ENCODE assay signal across 13 cellular contexts in genomic region chr19:38037151-38037611, GRCh38.
DNase-seq lines count a peak whose midpoint lies in the region; ATAC-seq and TF ChIP-seq lines count a peak whose summit lies in the region.
"Had no signal": no experiment of that assay in that cellular context is flagged by ENCODE, and none has a peak within 500 bp of the region (broad histone marks: within the 10 kb centered on the region; RNA-seq: fewer than 3 reads in every experiment).

No MANE protein-coding gene starts in this region.

- no peaks in the 10 kb centered on the region for H3K36me3 ChIP-seq in body of pancreas (replicated peaks in 1 of 2; ENCODE audit: insufficient read depth in 1 of 2, low read depth in 2 of 2)
- H3K36me3 ChIP-seq: esophagus muscularis mucosa, stomach had no signal

- intact Hi-C loops in body of pancreas (cut with DNase I): no loop called here

- no peaks in the 10 kb centered on the region for H3K27me3 ChIP-seq in body of pancreas
- H3K27me3 ChIP-seq: esophagus muscularis mucosa, stomach had no signal

- H3K27ac Mint-ChIP-seq in osteocyte (ENCODE audit: unreplicated experiment): peak overlapping the region; percentile 24

- H3K27ac ChIP-seq in body of pancreas: peak overlapping the region in 1 of 4 donors; percentile 19
- H3K27ac ChIP-seq: esophagus muscularis mucosa, stomach had no signal

- no peaks in the 10 kb centered on the region for H3K9me3 ChIP-seq in body of pancreas
- H3K9me3 ChIP-seq: esophagus muscularis mucosa, stomach had no signal

- peaks cover 25% of the 10 kb centered on the region for H3K4me1 ChIP-seq in body of pancreas

- H3K9me3 Mint-ChIP-seq in osteocyte (ENCODE audit: unreplicated experiment): peaks cover 5% of the 10 kb centered on the region

- DNase-seq in NCI-H146 (lab: John Stamatoyannopoulos, UW): peak; percentile 40
- no peak for DNase-seq in NCI-H146 treated with DMSO at 0.1 percent for 48 hours (lab: John Stamatoyannopoulos, UW; ENCODE audit: unreplicated experiment)
- DNase-seq in NCI-H2107 (lab: John Stamatoyannopoulos, UW): peak; percentile 34
- peak in 3 of 4 donors; percentile 46 to 69 (median 57) for DNase-seq in body of pancreas
- DNase-seq in osteocyte (ENCODE audit: extremely low spot score, unreplicated experiment): no peak
- DNase-seq: central memory CD4-positive, alpha-beta T cell; stimulated activated CD4-positive, alpha-beta T cell treated with anti-CD3 and anti-CD28 coated beads, Interleukin-1b, Interleukin-23, amount 100 ng/mL, for 48 hours; stomach had no signal

- H3K4me3 ChIP-seq in body of pancreas: no peak overlapping the region
- H3K4me3 ChIP-seq: A549, esophagus muscularis mucosa, stomach had no signal

- H3K4me3 Mint-ChIP-seq in osteocyte (ENCODE audit: unreplicated experiment): no peak overlapping the region

- WGBS in body of pancreas, 2 donors: 51 to 59% methylated on average over 11 of the region's 11 CpGs

- TF ChIP-seq CTCF in body of pancreas (IDR thresholded peaks at IDR 0.05) (no peak), osteocyte (IDR thresholded peaks at IDR 0.05) (no peak)

- H3K36me3 Mint-ChIP-seq in osteocyte (ENCODE audit: unreplicated experiment): peaks cover 3% of the 10 kb centered on the region

- peak; percentile 43 for ATAC-seq in body of pancreas
- ATAC-seq in SK-N-SH treated with all-trans-retinoic acid at 6 μM for 48 hours: no peak
- ATAC-seq in HG03432 (IDR thresholded peaks at IDR 0.05; ENCODE audit: unreplicated experiment): no peak
- ATAC-seq in HG02973 (IDR thresholded peaks at IDR 0.05; ENCODE audit: unreplicated experiment): no peak

- no peaks in the 10 kb centered on the region for H3K27me3 Mint-ChIP-seq in osteocyte (ENCODE audit: unreplicated experiment)

- peaks cover 52% of the 10 kb centered on the region for H3K4me1 Mint-ChIP-seq in osteocyte (ENCODE audit: unreplicated experiment)

- TF ChIP-seq POLR2A in body of pancreas (IDR thresholded peaks at IDR 0.05): no peak

TF ChIP-seq in SK-N-SH treated with all-trans-retinoic acid at 6 μM for 48 hours, 23 proteins besides CTCF, POLR2A, EP300 and RAD21:
- TF ChIP-seq ZFP3 (CRISPR knock-in tag; IDR thresholded peaks at IDR 0.05): no peak
- TF ChIP-seq ARNTL (CRISPR knock-in tag; IDR thresholded peaks at IDR 0.05; ENCODE audit: borderline replicate concordance, low read depth): no peak
- TF ChIP-seq ZNF70 (CRISPR knock-in tag; IDR thresholded peaks at IDR 0.05): no peak
- TF ChIP-seq, protein P1, sequence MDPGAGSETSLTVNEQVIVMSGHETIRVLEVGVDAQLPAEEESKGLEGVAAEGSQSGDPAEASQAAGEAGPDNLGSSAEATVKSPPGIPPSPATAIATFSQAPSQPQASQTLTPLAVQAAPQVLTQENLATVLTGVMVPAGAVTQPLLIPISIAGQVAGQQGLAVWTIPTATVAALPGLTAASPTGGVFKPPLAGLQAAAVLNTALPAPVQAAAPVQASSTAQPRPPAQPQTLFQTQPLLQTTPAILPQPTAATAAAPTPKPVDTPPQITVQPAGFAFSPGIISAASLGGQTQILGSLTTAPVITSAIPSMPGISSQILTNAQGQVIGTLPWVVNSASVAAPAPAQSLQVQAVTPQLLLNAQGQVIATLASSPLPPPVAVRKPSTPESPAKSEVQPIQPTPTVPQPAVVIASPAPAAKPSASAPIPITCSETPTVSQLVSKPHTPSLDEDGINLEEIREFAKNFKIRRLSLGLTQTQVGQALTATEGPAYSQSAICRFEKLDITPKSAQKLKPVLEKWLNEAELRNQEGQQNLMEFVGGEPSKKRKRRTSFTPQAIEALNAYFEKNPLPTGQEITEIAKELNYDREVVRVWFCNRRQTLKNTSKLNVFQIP (CRISPR knock-in tag; IDR thresholded peaks at IDR 0.05; ENCODE audit: borderline replicate concordance, low read depth): no peak
- no peak for TF ChIP-seq ZNF8 (CRISPR knock-in tag; IDR thresholded peaks at IDR 0.05)
- TF ChIP-seq ZNF565 (CRISPR knock-in tag; conservative IDR thresholded peaks at IDR 0.05; ENCODE audit: low read depth): no peak
- TF ChIP-seq CSDC2 (CRISPR knock-in tag; IDR thresholded peaks at IDR 0.05): no peak
- no peak for TF ChIP-seq CREB5 (CRISPR knock-in tag; IDR thresholded peaks at IDR 0.05; ENCODE audit: low read depth)
- no peak for TF ChIP-seq ZFP30 (CRISPR knock-in tag; IDR thresholded peaks at IDR 0.05)
- TF ChIP-seq PPARA (CRISPR knock-in tag; IDR thresholded peaks at IDR 0.05; ENCODE audit: borderline replicate concordance): no peak
- TF ChIP-seq ZC3H10 (CRISPR knock-in tag; IDR thresholded peaks at IDR 0.05): no peak

Comparison
In these comparisons a context has a peak if more than half of its experiments do, and no peak if none do; other contexts are left out.
1. DNase-seq: peak in NCI-H146 (single experiment), NCI-H2107 (single experiment) and body of pancreas (3 of 4); none in NCI-H146 treated with DMSO at 0.1 percent for 48 hours (single experiment) and osteocyte (single experiment).